25 cellular contexts compared by ENCODE assay signal in the genomic region with DNA sequence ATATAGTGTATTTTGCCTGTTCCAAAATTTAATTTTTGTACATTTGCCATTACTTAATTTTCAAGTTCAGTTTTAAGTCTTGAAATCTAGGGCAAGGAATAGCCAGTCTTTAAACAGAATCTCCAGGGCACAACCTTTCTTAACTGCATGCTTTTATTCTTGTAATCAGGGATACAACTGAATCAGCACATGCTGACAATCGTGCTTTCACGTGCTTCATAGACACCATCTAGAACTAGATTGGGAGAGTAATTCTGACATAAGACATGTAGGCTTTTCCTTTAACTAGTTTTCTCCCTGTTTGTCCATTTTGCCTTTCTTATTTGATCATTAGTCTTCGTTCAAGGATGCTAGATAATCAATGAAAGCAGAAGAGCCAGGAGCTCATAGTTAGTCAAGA.
"Had no signal": no experiment of that assay in that cellular context is flagged by ENCODE, and none has a peak within 500 bp of the region (broad histone marks: within the 10 kb centered on the region; RNA-seq: fewer than 3 reads in every experiment).

No MANE protein-coding gene starts in this region.

- H3K36me3 Mint-ChIP-seq: mesothelial cell of epicardium, naive B cell had no signal

- H3K27me3 ChIP-seq: colonic mucosa, esophagus squamous epithelium, gastrocnemius medialis, heart right ventricle, left lung had no signal

- H3K4me1 Mint-ChIP-seq: endodermal cell, mesothelial cell of epicardium, naive B cell had no signal

- H3K4me1 ChIP-seq: colonic mucosa, esophagus squamous epithelium, gastrocnemius medialis, heart right ventricle, left lung, lower lobe of right lung had no signal

- H3K27ac Mint-ChIP-seq: dendritic cell treated with granulocyte-macrophage colony-stimulating factor and Interleukin-4, amounts not matched to agents 40 ng/mL and 50 ng/mL, for 4 days; effector memory CD8-positive, alpha-beta T cell; endodermal cell; mesothelial cell of epicardium; naive B cell had no signal

- H3K9me3 ChIP-seq: colonic mucosa, esophagus squamous epithelium, gastrocnemius medialis, left lung, lower lobe of right lung had no signal

- H3K36me3 ChIP-seq: colonic mucosa, esophagus squamous epithelium, gastrocnemius medialis, heart right ventricle, left lung, lower lobe of right lung had no signal

- ATAC-seq: effector memory CD8-positive, alpha-beta T cell; esophagus mucosa; gastrocnemius medialis; heart right ventricle; left cardiac atrium; left lung; left ventricle myocardium superior; lower lobe of right lung; mucosa of descending colon had no signal

- DNase-seq: colonic mucosa; cortex of kidney; effector CD8-positive, alpha-beta T cell; effector memory CD8-positive, alpha-beta T cell; endodermal cell; erythroblast; esophagus squamous epithelium; foreskin fibroblast; foreskin melanocyte; gastrocnemius medialis; glutamatergic neuron; head of caudate nucleus; heart right ventricle; hippocampal formation; left cardiac atrium; left lung; left ventricle myocardium superior; lower lobe of right lung; mesenchymal stem cell; mucosa of descending colon; naive B cell had no signal

- H3K27me3 Mint-ChIP-seq: dendritic cell treated with granulocyte-macrophage colony-stimulating factor and Interleukin-4, amounts not matched to agents 40 ng/mL and 50 ng/mL, for 4 days; effector memory CD8-positive, alpha-beta T cell; naive B cell had no signal

- H3K27ac ChIP-seq: colonic mucosa, epithelial cell of prostate, esophagus squamous epithelium, gastrocnemius medialis, heart right ventricle, left lung, lower lobe of right lung had no signal

- H3K9me3 Mint-ChIP-seq: dendritic cell treated with granulocyte-macrophage colony-stimulating factor and Interleukin-4, amounts not matched to agents 40 ng/mL and 50 ng/mL, for 4 days; endodermal cell; mesothelial cell of epicardium had no signal

- H3K4me3 Mint-ChIP-seq: dendritic cell treated with granulocyte-macrophage colony-stimulating factor and Interleukin-4, amounts not matched to agents 40 ng/mL and 50 ng/mL, for 4 days; effector memory CD8-positive, alpha-beta T cell; endodermal cell; mesothelial cell of epicardium; naive B cell had no signal

- H3K4me3 ChIP-seq: colonic mucosa, esophagus squamous epithelium, gastrocnemius medialis, heart right ventricle, left lung, lower lobe of right lung, mucosa of descending colon had no signal
